In genomic region chr11:102109896-102110760, GRCh38 we compare ENCODE assay signal across 1 cellular context.
TF ChIP-seq lines count a peak whose summit lies in the region.

Gene YAP1 (plus strand): TSS chr11:102110447. CDS start chr11:102110849, 402 bp downstream.

TF ChIP-seq in HEK293, 187 proteins besides CTCF, POLR2A, EP300 and RAD21 (continued from another document and continues in another):
- TF ChIP-seq ZNF518A (tag by site-specific recombination; conservative IDR thresholded peaks at IDR 0.05; ENCODE audit: low read depth) (no peak), ZNF354C (tag by site-specific recombination; IDR thresholded peaks at IDR 0.05; ENCODE audit: borderline replicate concordance, low read depth) (no peak), ZNF132 (tag by site-specific recombination; IDR thresholded peaks at IDR 0.05; ENCODE audit: borderline replicate concordance) (no peak), ZNF626 (tag by site-specific recombination; IDR thresholded peaks at IDR 0.05) (0 out of 2 replicates have a peak, but pooled peaks have one; percentile 28), PRDM2 (tag by site-specific recombination; IDR thresholded peaks at IDR 0.05; ENCODE audit: borderline replicate concordance) (no peak), ZNF670 (tag by site-specific recombination; IDR thresholded peaks at IDR 0.05; ENCODE audit: low read depth) (no peak), ZNF350 (tag by site-specific recombination; IDR thresholded peaks at IDR 0.05) (no peak), ZNF18 (tag by site-specific recombination; IDR thresholded peaks at IDR 0.05) (no peak), ZNF391 (tag by site-specific recombination; IDR thresholded peaks at IDR 0.05; ENCODE audit: borderline replicate concordance, low read depth) (peak; percentile 90), ZNF704 (tag by site-specific recombination; IDR thresholded peaks at IDR 0.05) (no peak), ZNF792 (tag by site-specific recombination; IDR thresholded peaks at IDR 0.05) (no peak), ZNF791 (tag by site-specific recombination; IDR thresholded peaks at IDR 0.05) (no peak), AEBP2 (tag by site-specific recombination; IDR thresholded peaks at IDR 0.05; ENCODE audit: borderline replicate concordance) (0 out of 2 replicates have a peak, but pooled peaks have one; percentile 16), ZNF571 (tag by site-specific recombination; IDR thresholded peaks at IDR 0.05) (no peak), ZNF639 (tag by site-specific recombination; IDR thresholded peaks at IDR 0.05) (peak; percentile 89), BCL11A (tag by site-specific recombination; IDR thresholded peaks at IDR 0.05; ENCODE audit: low read depth) (0 out of 2 replicates have a peak, but pooled peaks have one; percentile 44), ZNF394 (tag by site-specific recombination; IDR thresholded peaks at IDR 0.05; ENCODE audit: borderline replicate concordance) (peak; percentile 80; the same call in 1 of the 2 replicates), ZNF223 (tag by site-specific recombination; IDR thresholded peaks at IDR 0.05) (peak; percentile 25; the same call in 1 of the 2 replicates), ZNF561 (tag by site-specific recombination; IDR thresholded peaks at IDR 0.05; ENCODE audit: borderline replicate concordance) (peak; percentile 98), ZNF274 (IDR thresholded peaks at IDR 0.05; ENCODE audit: low read length) (no peak), ZNF274 (tag by site-specific recombination; IDR thresholded peaks at IDR 0.05; ENCODE audit: borderline replicate concordance) (no peak), ZNF16 (tag by site-specific recombination; IDR thresholded peaks at IDR 0.05; ENCODE audit: low read depth) (no peak), ZNF2 (tag by site-specific recombination; IDR thresholded peaks at IDR 0.05) (peak; percentile 83), ZNF416 (tag by site-specific recombination; IDR thresholded peaks at IDR 0.05) (no peak), ZFP69B (tag by site-specific recombination; IDR thresholded peaks at IDR 0.05) (peak; percentile 56), OVOL3 (tag by site-specific recombination; IDR thresholded peaks at IDR 0.05) (no peak), SP2 (tag by site-specific recombination; IDR thresholded peaks at IDR 0.05) (peak; percentile 65), ZSCAN5A (tag by site-specific recombination; IDR thresholded peaks at IDR 0.05) (peak; percentile 76; the same call in 1 of the 2 replicates), ZNF362 (tag by site-specific recombination; IDR thresholded peaks at IDR 0.05) (no peak), PRDM6 (tag by site-specific recombination; IDR thresholded peaks at IDR 0.05) (peak; percentile 21; the same call in 1 of the 2 replicates), HOXA7 (CRISPR knock-in tag; IDR thresholded peaks at IDR 0.05; ENCODE audit: borderline replicate concordance) (no peak), WT1 (tag by site-specific recombination; IDR thresholded peaks at IDR 0.05) (peak; percentile 70), ZFP3 (tag by site-specific recombination; IDR thresholded peaks at IDR 0.05; ENCODE audit: low read depth) (no peak), ZNF624 (tag by site-specific recombination; IDR thresholded peaks at IDR 0.05) (no peak)
